ENCODE assay signal across 25 cellular contexts in the genomic region with DNA sequence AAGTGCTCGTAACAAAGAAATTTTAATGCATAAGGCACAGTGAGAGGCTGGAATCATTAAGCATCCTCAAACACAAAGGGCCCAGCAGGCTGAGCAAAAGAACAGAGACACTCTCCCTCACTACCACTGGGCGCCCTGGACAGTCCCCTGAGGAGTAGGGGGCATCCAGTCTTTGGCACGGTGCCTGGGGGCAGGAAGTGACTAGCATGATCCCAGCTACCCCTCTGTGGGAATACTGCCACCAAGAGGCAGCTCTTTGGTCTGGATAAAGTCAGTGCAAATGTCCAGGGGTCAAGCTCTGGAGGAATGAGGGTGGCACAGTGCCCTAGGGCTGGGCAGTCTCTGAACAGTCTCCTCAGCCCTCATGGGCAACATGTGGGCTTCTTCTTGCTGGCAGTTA. TPM values are rescaled to one million over a fixed set of nuclear protein-coding genes. Genes with fewer than 3 reads are reported as not detected.
A peak's percentile ranks its signal among the peaks of the same experiment; 100 is the strongest.
DNase-seq lines count a peak whose midpoint lies in the region; ATAC-seq, FAIRE-seq and TF ChIP-seq lines count a peak whose summit lies in the region.
"Had no signal": no experiment of that assay in that cellular context is flagged by ENCODE, and none has a peak within 500 bp of the region (broad histone marks: within the 10 kb centered on the region; RNA-seq: fewer than 3 reads in every experiment).

No MANE protein-coding gene starts in this region.

- peak overlapping the region; percentile 21; the same call in 1 of the 2 replicates for H3K23ac ChIP-seq in IMR-90 (ENCODE audit: low read depth, low read length)

- TF ChIP-seq POLR2A in IMR-90 (IDR thresholded peaks at IDR 0.05; ENCODE audit: low read depth, low read length), result no peak
- TF ChIP-seq POLR2A in GM12878 (IDR thresholded peaks at IDR 0.05; ENCODE audit: low read depth, low read length), result no peak
- no peak for TF ChIP-seq POLR2A in ovary (IDR thresholded peaks at IDR 0.05)

- DNase-seq in IMR-90 (no peak), GM12878 (ENCODE audit: low read depth, low spot score) (no peak), ovary (peak in 3 of 5 donors; percentile 46 to 64 (median 55)), NCI-H1048 (lab: John Stamatoyannopoulos, UW) (no peak), UCSD-AML1 (lab: John Stamatoyannopoulos, UW; ENCODE audit: unreplicated experiment) (no peak)
- DNase-seq: activated CD4-positive, alpha-beta T cell treated with anti-CD3 and anti-CD28 coated beads, Interleukin-2, amount 50 U/mL, for 1 hour; activated effector memory CD4-positive, alpha-beta T cell treated with anti-CD3 and anti-CD28 coated beads, Interleukin-2, amount 50 U/mL, for 16 hours; AML-193; DMS79; heart right ventricle; MG63; naive thymus-derived CD8-positive, alpha-beta T cell; NCI-H2227 treated with DMSO at 0.1 percent for 48 hours; NCI-H774; OCI-M1; SHP77 treated with DMSO at 0.1 percent for 48 hours; spleen; stimulated activated CD4-positive, alpha-beta T cell treated with anti-CD3 and anti-CD28 coated beads, Interleukin-4, amount 100 ng/mL, for 4 hours; stomach; T-cell; upper lobe of left lung had no signal

- H3K9me1 ChIP-seq in IMR-90 (ENCODE audit: insufficient read depth, low read length), result peaks cover 27% of the 10 kb centered on the region

- H3K27me3 ChIP-seq in IMR-90 (ENCODE audit: control insufficient read depth, insufficient read depth, low read length) (no peaks in the 10 kb centered on the region), GM12878 (replicated peaks in 1 of 2; ENCODE audit: control insufficient read depth in 2 of 2, insufficient read depth in 2 of 2, low read length in 1 of 2) (no peaks in the 10 kb centered on the region), ovary (no peaks in the 10 kb centered on the region)
- H3K27me3 ChIP-seq: MG63, upper lobe of left lung had no signal

- TF ChIP-seq EP300 in GM12878 (IDR thresholded peaks at IDR 0.05; ENCODE audit: borderline replicate concordance in 1 of 2, control insufficient read depth in 1 of 2, low read depth in 2 of 2, low read length in 2 of 2) (no peak), ovary (IDR thresholded peaks at IDR 0.05) (no peak)

- no peak overlapping the region for H2AK9ac ChIP-seq in IMR-90 (replicated peaks; ENCODE audit: low read depth, low read length, poor library complexity)

- POLR2A ChIA-PET in IMR-90 (lab: Charles Lee; ENCODE audit: unreplicated experiment), result no interaction called here
- POLR2A ChIA-PET in GM12878 (lab: Charles Lee), result no interaction called here

- H3K27ac ChIP-seq in IMR-90 (ENCODE audit: insufficient read depth, low read length), result no peak overlapping the region
- no peak overlapping the region for H3K27ac ChIP-seq in GM12878 (ENCODE audit: control insufficient read depth, insufficient read depth)
- no peak overlapping the region for H3K27ac ChIP-seq in ovary
- H3K27ac ChIP-seq: heart right ventricle, spleen, stomach, upper lobe of left lung had no signal

- peaks cover 9 to 57% of the 10 kb centered on the region in 2 experiments; a peak in 3 of 4 replicates for H3K79me1 ChIP-seq in IMR-90 (ENCODE audit: low read depth in 1 of 2, low read length in 2 of 2)

- H3K9ac ChIP-seq in IMR-90 (ENCODE audit: low read depth, low read length) (no peak overlapping the region), GM12878 (ENCODE audit: control insufficient read depth, insufficient read depth, low read length) (no peak overlapping the region)

- H3K79me2 ChIP-seq in GM12878 (ENCODE audit: control insufficient read depth, insufficient read depth, low read length), result peaks cover 4% of the 10 kb centered on the region; the same call in 1 of the 2 replicates

- peaks cover 32% of the 10 kb centered on the region for H3K36me3 ChIP-seq in IMR-90 (ENCODE audit: control insufficient read depth, insufficient read depth, low read length)
- H3K36me3 ChIP-seq in GM12878 (ENCODE audit: control insufficient read depth in 2 of 2, insufficient read depth in 2 of 2, low read length in 1 of 2), result no peaks in the 10 kb centered on the region; a peak in 1 of 4 replicates
- no peaks in the 10 kb centered on the region for H3K36me3 ChIP-seq in ovary

- no peak overlapping the region for H3K4me2 ChIP-seq in IMR-90 (ENCODE audit: low read depth, low read length)
- no peak overlapping the region for H3K4me2 ChIP-seq in GM12878 (ENCODE audit: control insufficient read depth, insufficient read depth)

- TF ChIP-seq RAD21 in IMR-90 (IDR thresholded peaks at IDR 0.05; ENCODE audit: low read length) (no peak), GM12878 (IDR thresholded peaks at IDR 0.05; ENCODE audit: insufficient read depth, low read depth, low read length) (no peak)

- no peak overlapping the region for H2BK5ac ChIP-seq in IMR-90 (ENCODE audit: low read depth, low read length, poor library complexity, severe bottlenecking)

- H2AFZ ChIP-seq in IMR-90 (replicated peaks; ENCODE audit: low read length, poor library complexity) (no peak overlapping the region), GM12878 (ENCODE audit: control insufficient read depth, low read depth, low read length) (no peak overlapping the region)

- BruUV-seq in IMR-90 (replicated peaks; lab: Mats Ljungman, UMichigan) (no TSS peak), GM12878 (replicated peaks; lab: Mats Ljungman, UMichigan) (no TSS peak)

- RAD21 ChIA-PET in GM12878 (lab: Charles Lee; ENCODE audit: unreplicated experiment), result no interaction called here

- CTCF ChIA-PET in IMR-90 (lab: Yijun Ruan, JAX), result no interaction called here
- CTCF ChIA-PET in GM12878 (lab: Yijun Ruan, JAX), result interaction anchor here (0.7 kb wide), 2 partner anchors 13 to 52 kb away, joined by 3 read pairs; no protein-coding TSS in a partner anchor

- dilution Hi-C loops in IMR-90 (cut with HindIII; ENCODE audit: low sequenced_read_pairs, unreplicated experiment), result no loop called here

- H4K8ac ChIP-seq in IMR-90 (ENCODE audit: low read depth in 2 of 2, low read length in 2 of 2), result no peak overlapping the region

- H3K9me3 ChIP-seq in IMR-90 (ENCODE audit: control insufficient read depth, insufficient read depth, low read length) (no peaks in the 10 kb centered on the region), GM12878 (replicated peaks; ENCODE audit: control insufficient read depth, insufficient read depth, low read length) (no peaks in the 10 kb centered on the region), ovary (no peaks in the 10 kb centered on the region)
- H3K9me3 ChIP-seq: heart right ventricle, MG63, spleen, stomach, upper lobe of left lung had no signal

- no peak overlapping the region for H3K14ac ChIP-seq in IMR-90 (replicated peaks; ENCODE audit: low read depth, low read length)

- H2BK15ac ChIP-seq in IMR-90 (ENCODE audit: low read depth, low read length), result no peak overlapping the region

- peaks cover 21% of the 10 kb centered on the region for H3K4me1 ChIP-seq in IMR-90 (ENCODE audit: control insufficient read depth, insufficient read depth, low read length)
- H3K4me1 ChIP-seq in GM12878 (ENCODE audit: control insufficient read depth, insufficient read depth, low read length), result peaks cover 14% of the 10 kb centered on the region
- peaks cover 12% of the 10 kb centered on the region for H3K4me1 ChIP-seq in ovary (ENCODE audit: insufficient read depth)

- no peak overlapping the region for H2BK120ac ChIP-seq in IMR-90 (ENCODE audit: low read depth, low read length)

- H3K4ac ChIP-seq in IMR-90 (ENCODE audit: low read depth, low read length), result no peak overlapping the region

- no peak for FAIRE-seq in GM12878 (lab: Jason Lieb, UNC)
- FAIRE-seq: endothelial cell of umbilical vein, H1, TTC549 had no signal

- no peak overlapping the region for H4K91ac ChIP-seq in IMR-90 (ENCODE audit: insufficient read depth, low read depth, low read length)

- WGBS in IMR-90 (ENCODE audit: extremely low coverage in 2 of 2, insufficient read length in 1 of 2), 2 experiments, result 100% methylated on average over 1 of the region's 3 CpGs; no CpG with 5 or more reads in 1 of the 2 experiments
- WGBS in GM12878 (ENCODE audit: insufficient coverage, insufficient replicate concordance, low lambda C conversion rate, missing lambda C conversion rate), result 8% methylated on average over 3 of the region's 3 CpGs
- 84 to 97% (median 92%) methylated on average over 3 of the region's 3 CpGs for WGBS in ovary, 3 donors

- no peak overlapping the region for H2AK5ac ChIP-seq in IMR-90 (ENCODE audit: low read depth, low read length)

- SMC1A ChIA-PET in GM12878 (lab: Charles Lee; ENCODE audit: uncharacterized antibody, unreplicated experiment), result no interaction called here

- intact Hi-C loops in IMR-90 (cut with micrococcal nuclease), result no loop called here
- intact Hi-C loops in GM12878 (cut with micrococcal nuclease; ENCODE audit: unreplicated experiment), result loop anchor here (10.0 kb wide), 1 partner anchor 159 kb away; the partner anchor contains the start of gene UNC119
- intact Hi-C loops in ovary (cut with DNase I), result no loop called here

- no peak overlapping the region for H2BK20ac ChIP-seq in IMR-90 (ENCODE audit: low read depth, low read length)

- H4K5ac ChIP-seq in IMR-90 (ENCODE audit: low read depth, low read length), result no peak overlapping the region

- no peak overlapping the region for H3K18ac ChIP-seq in IMR-90 (ENCODE audit: low read depth, low read length)

- in situ Hi-C loops in IMR-90 (cut with MboI; ENCODE audit: low sequenced_read_pairs) (no loop called here), GM12878 (cut with MboI) (no loop called here)

- H4K20me1 ChIP-seq in IMR-90 (ENCODE audit: insufficient read depth, low read length), result peaks cover 23% of the 10 kb centered on the region; the same call in 1 of the 2 replicates
- no peaks in the 10 kb centered on the region for H4K20me1 ChIP-seq in GM12878 (ENCODE audit: control insufficient read depth, insufficient read depth)

- TF ChIP-seq CTCF in IMR-90 (conservative IDR thresholded peaks at IDR 0.05; ENCODE audit: low read depth, low read length), result 0 out of 2 replicates have a peak, but pooled peaks have one; percentile 3
- TF ChIP-seq CTCF in GM12878 (IDR thresholded peaks at IDR 0.05 in 2 of 3, conservative IDR thresholded peaks at IDR 0.05 in 1 of 3; ENCODE audit: control insufficient read depth in 2 of 3, extremely low read depth in 1 of 3, insufficient read depth in 1 of 3, low read depth in 3 of 3, low read length in 3 of 3), result peak in 2 of 3 experiments; percentile 10 to 13; a peak in 1 of 6 replicates
- TF ChIP-seq CTCF in ovary (IDR thresholded peaks at IDR 0.05), result no peak

- ATAC-seq in IMR-90 (ENCODE audit: low read depth) (no peak), GM12878 (no peak)
- ATAC-seq: heart right ventricle; left lobe of liver; naive thymus-derived CD8-positive, alpha-beta T cell; T-cell had no signal

- no peak overlapping the region for H3K4me3 ChIP-seq in IMR-90 (ENCODE audit: insufficient read depth, low read depth, low read length)
- H3K4me3 ChIP-seq in GM12878, result no peak overlapping the region
- no peak overlapping the region for H3K4me3 ChIP-seq in ovary
- H3K4me3 ChIP-seq: heart right ventricle, MG63, spleen, stomach, upper lobe of left lung had no signal

- no peak overlapping the region for H3K56ac ChIP-seq in IMR-90 (ENCODE audit: extremely low read depth, insufficient read depth, low read length)

RNA-seq across cellular contexts. Expression of gene PROCA1, which starts 2.6 kb away (rescaled TPM):
- total RNA-seq in IMR-90 (2012; rRNA removed) (0.28 and 0.36 TPM in 2 replicates), GM12878 (2014; rRNA removed) (1.1 and 1.5 TPM in 2 replicates), GM12878 (2014; rRNA removed; fragmentation: Illumina TruSeq; extraction: Trizol) (1.5 and 2.6 TPM in 2 replicates), GM12878 (2021) (1.5 and 2.4 TPM in 2 replicates), ovary (1 to 10 TPM; 4.0 to 6.7 (median 5.0) TPM)
- polyA plus RNA-seq in IMR-90 (2012; rRNA removed) (1.7 and 3.0 TPM in 2 replicates), GM12878 (2011; rRNA removed) (0.99 and 1.4 TPM in 2 replicates), GM12878 (2014; fragmentation: Illumina TruSeq; extraction: Trizol) (1.2 and 2.0 TPM in 2 replicates), GM12878 (2014; fragmentation: Nextera tagmentation; extraction: Ambion mirVana) (under 1 TPM; 0.35 to 0.40 TPM), GM12878 (2014; rRNA removed) (2.1 and 4.8 TPM in 2 replicates), GM12878 (2016; fragmentation: Nextera tagmentation; extraction: Ambion mirVana) (under 1 TPM; 0.59 to 0.83 TPM), ovary (1 to 10 TPM; 2.7 to 6.5 TPM)
- 1.4 and 1.6 TPM in 2 replicates for polyA plus RNA-seq in IMR-90 (2012; cell fraction: cytosol; rRNA removed)
- polyA plus RNA-seq in IMR-90 (2012; cell fraction: nucleus; rRNA removed; ENCODE audit: low replicate concordance), result 14.3 and 16.5 TPM in 2 replicates
- 6.2 and 8.9 TPM in 2 replicates for total RNA-seq in GM12878 (2013; cell fraction: nucleolus; rRNA removed)
- polyA plus RNA-seq in GM12878 (2011; ENCODE audit: low read depth), result 0.93 TPM
- polyA plus RNA-seq in GM12878 (2011; cell fraction: cytosol; rRNA removed), result 1.1 and 1.5 TPM in 2 replicates
- 6.8 and 8.9 TPM in 2 replicates for polyA plus RNA-seq in GM12878 (2011; cell fraction: nucleus; rRNA removed)
- polyA plus RNA-seq in GM12878 (2012), result 2.0 and 2.4 TPM in 2 replicates
- 0.73 and 0.82 TPM in 2 replicates for polyA minus RNA-seq in GM12878 (2011; rRNA and poly(A)+ RNA removed)
- not detected in 2 replicates for polyA minus RNA-seq in GM12878 (2011; cell fraction: cytosol; rRNA and poly(A)+ RNA removed)
- polyA minus RNA-seq in GM12878 (2011; cell fraction: nucleus; rRNA and poly(A)+ RNA removed), result 1.2 and 2.1 TPM in 2 replicates

RNA-seq across cellular contexts. Expression of gene RAB34, which starts 3.4 kb away (rescaled TPM):
- total RNA-seq in IMR-90 (2012; rRNA removed) (304 and 351 TPM in 2 replicates), GM12878 (2014; rRNA removed) (40.2 and 46.4 TPM in 2 replicates), GM12878 (2014; rRNA removed; fragmentation: Illumina TruSeq; extraction: Trizol) (24.2 and 26.9 TPM in 2 replicates), GM12878 (2021) (28.8 and 33.0 TPM in 2 replicates), ovary (100 to 1,000 TPM; 149 to 222 (median 169) TPM)
- polyA plus RNA-seq in IMR-90 (2012; rRNA removed) (374 and 387 TPM in 2 replicates), GM12878 (2011; rRNA removed) (0.16 and 0.37 TPM in 2 replicates), GM12878 (2014; fragmentation: Illumina TruSeq; extraction: Trizol) (35.7 and 39.0 TPM in 2 replicates), GM12878 (2014; fragmentation: Nextera tagmentation; extraction: Ambion mirVana) (10 to 100 TPM; 14.4 to 32.6 TPM), GM12878 (2014; rRNA removed) (37.5 and 47.7 TPM in 2 replicates), GM12878 (2016; fragmentation: Nextera tagmentation; extraction: Ambion mirVana) (10 to 100 TPM; 30.9 to 37.4 TPM), ovary (100 to 1,000 TPM; 196 to 208 TPM)
- 274 and 575 TPM in 2 replicates for polyA plus RNA-seq in IMR-90 (2012; cell fraction: cytosol; rRNA removed)
- 417 and 521 TPM in 2 replicates for polyA plus RNA-seq in IMR-90 (2012; cell fraction: nucleus; rRNA removed; ENCODE audit: low replicate concordance)
- total RNA-seq in GM12878 (2013; cell fraction: nucleolus; rRNA removed), result 10.7 and 13.3 TPM in 2 replicates
- polyA plus RNA-seq in GM12878 (2011; ENCODE audit: low read depth), result 16.5 TPM
- polyA plus RNA-seq in GM12878 (2011; cell fraction: cytosol; rRNA removed), result 0.23 and 0.31 TPM in 2 replicates
- 0.69 and 0.75 TPM in 2 replicates for polyA plus RNA-seq in GM12878 (2011; cell fraction: nucleus; rRNA removed)
- polyA plus RNA-seq in GM12878 (2012), result 13.1 and 17.7 TPM in 2 replicates
- not detected in 2 replicates for polyA minus RNA-seq in GM12878 (2011; rRNA and poly(A)+ RNA removed)
- polyA minus RNA-seq in GM12878 (2011; cell fraction: cytosol; rRNA and poly(A)+ RNA removed), result 4.1 and 4.9 TPM in 2 replicates
- 0.48 and 0.86 TPM in 2 replicates for polyA minus RNA-seq in GM12878 (2011; cell fraction: nucleus; rRNA and poly(A)+ RNA removed)

RNA-seq across cellular contexts. Expression of gene RPL23A, which starts 5.5 kb away (rescaled TPM):
- total RNA-seq in IMR-90 (2012; rRNA removed) (572 and 596 TPM in 2 replicates), GM12878 (2014; rRNA removed) (1,231 and 1,339 TPM in 2 replicates), GM12878 (2014; rRNA removed; fragmentation: Illumina TruSeq; extraction: Trizol) (1,926 and 2,065 TPM in 2 replicates), GM12878 (2021) (2,908 and 3,018 TPM in 2 replicates), ovary (1,000 to 10,000 TPM; 1,369 to 3,979 (median 2,659) TPM)
- polyA plus RNA-seq in IMR-90 (2012; rRNA removed) (958 and 1,004 TPM in 2 replicates), GM12878 (2011; rRNA removed) (2,740 and 3,357 TPM in 2 replicates), GM12878 (2014; fragmentation: Illumina TruSeq; extraction: Trizol) (1,904 and 2,135 TPM in 2 replicates), GM12878 (2014; fragmentation: Nextera tagmentation; extraction: Ambion mirVana) (over 10,000 TPM in 1 of 2 experiments, 1,000 to 10,000 TPM in 1; 8,970 to 10,319 TPM), GM12878 (2014; rRNA removed) (1,318 and 1,377 TPM in 2 replicates), GM12878 (2016; fragmentation: Nextera tagmentation; extraction: Ambion mirVana) (1,000 to 10,000 TPM; 2,984 to 3,180 TPM), ovary (1,000 to 10,000 TPM; 2,997 to 3,153 TPM)
- polyA plus RNA-seq in IMR-90 (2012; cell fraction: cytosol; rRNA removed), result 180 and 421 TPM in 2 replicates
- 47.7 and 402 TPM in 2 replicates for polyA plus RNA-seq in IMR-90 (2012; cell fraction: nucleus; rRNA removed; ENCODE audit: low replicate concordance)
- total RNA-seq in GM12878 (2013; cell fraction: nucleolus; rRNA removed), result 169 and 204 TPM in 2 replicates
- 6,212 TPM for polyA plus RNA-seq in GM12878 (2011; ENCODE audit: low read depth)
- polyA plus RNA-seq in GM12878 (2011; cell fraction: cytosol; rRNA removed), result 779 and 1,073 TPM in 2 replicates
- polyA plus RNA-seq in GM12878 (2011; cell fraction: nucleus; rRNA removed), result 561 and 573 TPM in 2 replicates
- polyA plus RNA-seq in GM12878 (2012), result 4,003 and 4,409 TPM in 2 replicates
- 1,547 and 2,710 TPM in 2 replicates for polyA minus RNA-seq in GM12878 (2011; rRNA and poly(A)+ RNA removed)
- 624 and 701 TPM in 2 replicates for polyA minus RNA-seq in GM12878 (2011; cell fraction: cytosol; rRNA and poly(A)+ RNA removed)
- 176 and 252 TPM in 2 replicates for polyA minus RNA-seq in GM12878 (2011; cell fraction: nucleus; rRNA and poly(A)+ RNA removed)

RNA-seq across cellular contexts. Expression of gene TLCD1, which starts 11.8 kb away (rescaled TPM):
- total RNA-seq in IMR-90 (2012; rRNA removed), result 3.6 and 3.9 TPM in 2 replicates
- 8.7 and 9.3 TPM in 2 replicates for polyA plus RNA-seq in IMR-90 (2012; rRNA removed)
- 5.9 and 14.1 TPM in 2 replicates for polyA plus RNA-seq in IMR-90 (2012; cell fraction: cytosol; rRNA removed)
- 3.7 and 5.6 TPM in 2 replicates for polyA plus RNA-seq in IMR-90 (2012; cell fraction: nucleus; rRNA removed; ENCODE audit: low replicate concordance)
- 1.9 and 4.3 TPM in 2 replicates for total RNA-seq in GM12878 (2013; cell fraction: nucleolus; rRNA removed)
- total RNA-seq in GM12878 (2014; rRNA removed), result 8.6 and 10.6 TPM in 2 replicates
- total RNA-seq in GM12878 (2014; rRNA removed; fragmentation: Illumina TruSeq; extraction: Trizol), result 7.2 and 7.6 TPM in 2 replicates
- total RNA-seq in GM12878 (2021), result 7.3 and 7.6 TPM in 2 replicates
- 3.3 TPM for polyA plus RNA-seq in GM12878 (2011; ENCODE audit: low read depth)
- polyA plus RNA-seq in GM12878 (2011; rRNA removed), result 2.1 and 4.0 TPM in 2 replicates
- 4.1 and 4.2 TPM in 2 replicates for polyA plus RNA-seq in GM12878 (2011; cell fraction: cytosol; rRNA removed)
- polyA plus RNA-seq in GM12878 (2011; cell fraction: nucleus; rRNA removed), result 5.1 and 5.7 TPM in 2 replicates
- 5.3 and 8.7 TPM in 2 replicates for polyA plus RNA-seq in GM12878 (2012)
- 7.8 TPM in 2 replicates for polyA plus RNA-seq in GM12878 (2014; fragmentation: Illumina TruSeq; extraction: Trizol)
- polyA plus RNA-seq in GM12878 (2014; fragmentation: Nextera tagmentation; extraction: Ambion mirVana), result 1 to 10 TPM; 2.9 to 7.1 TPM
- 13.6 and 14.6 TPM in 2 replicates for polyA plus RNA-seq in GM12878 (2014; rRNA removed)
- 10 to 100 TPM; 14.9 to 19.8 TPM for polyA plus RNA-seq in GM12878 (2016; fragmentation: Nextera tagmentation; extraction: Ambion mirVana)
- 5.4 and 5.5 TPM in 2 replicates for polyA minus RNA-seq in GM12878 (2011; rRNA and poly(A)+ RNA removed)
- polyA minus RNA-seq in GM12878 (2011; cell fraction: cytosol; rRNA and poly(A)+ RNA removed), result 2.8 and 5.5 TPM in 2 replicates
- 4.8 and 6.9 TPM in 2 replicates for polyA minus RNA-seq in GM12878 (2011; cell fraction: nucleus; rRNA and poly(A)+ RNA removed)
- total RNA-seq in ovary, result 1 to 10 TPM in 6 of 7 donors, not detected in 1; 1.3 to 7.0 (median 1.6) TPM
- polyA plus RNA-seq in ovary, result 1 to 10 TPM in 1 of 2 donors, under 1 TPM in 1; 0.75 to 5.1 TPM

RNA-seq across cellular contexts. Expression of gene NEK8, which starts 14.3 kb away (rescaled TPM):
- total RNA-seq in IMR-90 (2012; rRNA removed), result 3.1 and 5.2 TPM in 2 replicates
- 4.1 and 4.6 TPM in 2 replicates for polyA plus RNA-seq in IMR-90 (2012; rRNA removed)
- 2.6 and 5.8 TPM in 2 replicates for polyA plus RNA-seq in IMR-90 (2012; cell fraction: cytosol; rRNA removed)
- 14.0 and 18.2 TPM in 2 replicates for polyA plus RNA-seq in IMR-90 (2012; cell fraction: nucleus; rRNA removed; ENCODE audit: low replicate concordance)
- total RNA-seq in GM12878 (2013; cell fraction: nucleolus; rRNA removed), result 22.0 and 27.2 TPM in 2 replicates
- total RNA-seq in GM12878 (2014; rRNA removed), result 8.8 and 10.5 TPM in 2 replicates
- 6.0 and 6.7 TPM in 2 replicates for total RNA-seq in GM12878 (2014; rRNA removed; fragmentation: Illumina TruSeq; extraction: Trizol)
- 10.1 and 11.0 TPM in 2 replicates for total RNA-seq in GM12878 (2021)
- polyA plus RNA-seq in GM12878 (2011; ENCODE audit: low read depth), result 6.5 TPM
- polyA plus RNA-seq in GM12878 (2011; rRNA removed), result 7.9 and 13.2 TPM in 2 replicates
- polyA plus RNA-seq in GM12878 (2011; cell fraction: cytosol; rRNA removed), result 16.7 and 21.7 TPM in 2 replicates
- polyA plus RNA-seq in GM12878 (2011; cell fraction: nucleus; rRNA removed), result 24.8 and 26.2 TPM in 2 replicates
- polyA plus RNA-seq in GM12878 (2012), result 8.7 and 9.6 TPM in 2 replicates
- polyA plus RNA-seq in GM12878 (2014; fragmentation: Illumina TruSeq; extraction: Trizol), result 7.5 and 8.5 TPM in 2 replicates
- 1 to 10 TPM; 2.3 to 2.9 TPM for polyA plus RNA-seq in GM12878 (2014; fragmentation: Nextera tagmentation; extraction: Ambion mirVana)
- polyA plus RNA-seq in GM12878 (2014; rRNA removed), result 14.3 and 15.1 TPM in 2 replicates
- polyA plus RNA-seq in GM12878 (2016; fragmentation: Nextera tagmentation; extraction: Ambion mirVana), result 10 to 100 TPM; 11.2 to 13.9 TPM
- 14.9 and 20.8 TPM in 2 replicates for polyA minus RNA-seq in GM12878 (2011; rRNA and poly(A)+ RNA removed)
- polyA minus RNA-seq in GM12878 (2011; cell fraction: cytosol; rRNA and poly(A)+ RNA removed), result 4.0 and 4.4 TPM in 2 replicates
- 11.1 and 21.9 TPM in 2 replicates for polyA minus RNA-seq in GM12878 (2011; cell fraction: nucleus; rRNA and poly(A)+ RNA removed)
- total RNA-seq in ovary, result 1 to 10 TPM; 2.3 to 8.3 (median 3.4) TPM
- 1 to 10 TPM; 1.9 to 2.2 TPM for polyA plus RNA-seq in ovary

Comparison
In these comparisons a context has a peak if more than half of its experiments do, and no peak if none do; other contexts are left out.
1. DNase-seq: peak in ovary (3 of 5); none in IMR-90 (single experiment), GM12878 (single experiment), NCI-H1048 (single experiment) and UCSD-AML1 (single experiment).
2. CTCF ChIP-seq: peak in IMR-90 (single experiment) and GM12878 (2 of 3); none in ovary (0 of 3).